ENCODE assay signal across 16 cellular contexts in genomic region chr11:73327812-73328364, GRCh38. TPM values are rescaled to one million over a fixed set of nuclear protein-coding genes. Genes with fewer than 3 reads are reported as not detected.
A peak's percentile ranks its signal among the peaks of the same experiment; 100 is the strongest.
DNase-seq lines count a peak whose midpoint lies in the region; ATAC-seq and TF ChIP-seq lines count a peak whose summit lies in the region.
"Had no signal": no experiment of that assay in that cellular context is flagged by ENCODE, and none has a peak within 500 bp of the region (broad histone marks: within the 10 kb centered on the region; RNA-seq: fewer than 3 reads in every experiment).

No MANE protein-coding gene starts in this region.

- H3K27ac Mint-ChIP-seq in Caco-2 (ENCODE audit: unreplicated experiment) (peak overlapping the region; percentile 48), WTC11 (no peak overlapping the region)
- peak overlapping the region; percentile 95 for H3K27ac Mint-ChIP-seq in stimulated activated memory B cell treated with anti-CD40 and anti-IgM and Interleukin-4, amounts not matched to agents 10 μg/mL and 1 μg/mL and 100 μg/mL, for 72 hours
- H3K27ac Mint-ChIP-seq in activated T-helper 1 cell treated with anti-CD3 and anti-CD28 coated beads, Interleukin-12 subunit alpha, Interleukin-12 subunit beta, Interleukin-2, Interleukin-4 antibody, amounts not matched to agents 30 ng/mL and 10 ng/mL and 1 ng/mL, durations not matched to agents 14 hours and 24 hours and 36 hours: no peak overlapping the region
- H3K27ac Mint-ChIP-seq: activated T-helper 2 cell treated with anti-CD3 and anti-CD28 coated beads, Interferon-gamma antibody, Interleukin-2, Interleukin-4, amounts not matched to agents 10 μg/mL and 5 μg/mL and 100 μg/mL, durations not matched to agents 14 hours and 24 hours and 36 hours had no signal

- H3K9me3 Mint-ChIP-seq in Caco-2 (ENCODE audit: unreplicated experiment) (no peaks in the 10 kb centered on the region), WTC11 (no peaks in the 10 kb centered on the region)
- no peaks in the 10 kb centered on the region for H3K9me3 Mint-ChIP-seq in stimulated activated memory B cell treated with anti-CD40 and anti-IgM and Interleukin-4, amounts not matched to agents 10 μg/mL and 1 μg/mL and 100 μg/mL, for 72 hours
- H3K9me3 Mint-ChIP-seq in activated T-helper 1 cell treated with anti-CD3 and anti-CD28 coated beads, Interleukin-12 subunit alpha, Interleukin-12 subunit beta, Interleukin-2, Interleukin-4 antibody, amounts not matched to agents 30 ng/mL and 10 ng/mL and 1 ng/mL, durations not matched to agents 14 hours and 24 hours and 36 hours: no peaks in the 10 kb centered on the region
- H3K9me3 Mint-ChIP-seq: activated T-helper 2 cell treated with anti-CD3 and anti-CD28 coated beads, Interferon-gamma antibody, Interleukin-2, Interleukin-4, amounts not matched to agents 10 μg/mL and 5 μg/mL and 100 μg/mL, durations not matched to agents 14 hours and 24 hours and 36 hours had no signal

- H3K4me3 ChIP-seq in Caco-2 (ENCODE audit: low read depth, low read length) (no peak overlapping the region), muscle layer of colon (ENCODE audit: low read depth in 1 of 2, low read length in 2 of 2) (no peak overlapping the region), foreskin fibroblast (ENCODE audit: low read depth in 1 of 2, low read length in 2 of 2) (no peak overlapping the region), tibial nerve (no peak overlapping the region)
- H3K4me3 ChIP-seq: adrenal gland had no signal

- POLR2A ChIA-PET in Caco-2 (lab: Charles Lee) (interaction anchor here (0.8 to 1.3 kb wide), 3 partner anchors 13 to 21 kb away, joined by 4 to 8 read pairs (median 5); no protein-coding TSS in a partner anchor), WTC11 (lab: Charles Lee) (interaction anchor here (0.7 kb wide), 1 partner anchor 18 kb away, joined by 3 read pairs; no protein-coding TSS in a partner anchor)

- DNase-seq in Caco-2: no peak
- peak; percentile 9 for DNase-seq in WTC11 (ENCODE audit: low spot score)
- no peak for DNase-seq in foreskin fibroblast
- no peak for DNase-seq in NCI-H187 (lab: John Stamatoyannopoulos, UW)
- no peak for DNase-seq in tibial nerve (ENCODE audit: low spot score in 2 of 2)
- no peak for DNase-seq in activated T-helper 1 cell treated with anti-CD3 and anti-CD28 coated beads, Interleukin-12 subunit alpha, Interleukin-12 subunit beta, Interleukin-2, Interleukin-4 antibody, amounts not matched to agents 30 ng/mL and 10 ng/mL and 1 ng/mL, durations not matched to agents 14 hours and 24 hours and 36 hours (ENCODE audit: low spot score)
- DNase-seq: activated CD8-positive, alpha-beta memory T cell treated with anti-CD3 and anti-CD28 coated beads for 24 hours; adrenal gland; COR-L47; NCI-H1436; NCI-H226; T-helper 2 cell had no signal

- H3K4me1 ChIP-seq in Caco-2 (peaks cover 42% of the 10 kb centered on the region), muscle layer of colon (ENCODE audit: insufficient read depth, low read length) (peaks cover 91% of the 10 kb centered on the region), tibial nerve (peaks cover 10 to 98% (median 74%) of the 10 kb centered on the region in 4 donors)

- no peak overlapping the region for H3K9ac ChIP-seq in muscle layer of colon (ENCODE audit: low read length)

- intact Hi-C loops in Caco-2 (cut with micrococcal nuclease; ENCODE audit: unreplicated experiment): no loop called here
- intact Hi-C loops in activated T-helper 1 cell treated with anti-CD3 and anti-CD28 coated beads, Interleukin-12 subunit alpha, Interleukin-12 subunit beta, Interleukin-2, Interleukin-4 antibody, amounts not matched to agents 30 ng/mL and 10 ng/mL and 1 ng/mL, durations not matched to agents 14 hours and 24 hours and 36 hours (cut with micrococcal nuclease): no loop called here

- H3K4me1 Mint-ChIP-seq in Caco-2 (ENCODE audit: low read depth, unreplicated experiment): peaks cover 60% of the 10 kb centered on the region
- H3K4me1 Mint-ChIP-seq in WTC11: peaks cover 45% of the 10 kb centered on the region
- peaks cover 67% of the 10 kb centered on the region for H3K4me1 Mint-ChIP-seq in stimulated activated memory B cell treated with anti-CD40 and anti-IgM and Interleukin-4, amounts not matched to agents 10 μg/mL and 1 μg/mL and 100 μg/mL, for 72 hours
- H3K4me1 Mint-ChIP-seq in activated T-helper 1 cell treated with anti-CD3 and anti-CD28 coated beads, Interleukin-12 subunit alpha, Interleukin-12 subunit beta, Interleukin-2, Interleukin-4 antibody, amounts not matched to agents 30 ng/mL and 10 ng/mL and 1 ng/mL, durations not matched to agents 14 hours and 24 hours and 36 hours (ENCODE audit: low read depth): no peaks in the 10 kb centered on the region

- no peak for TF ChIP-seq EP300 in tibial nerve (IDR thresholded peaks at IDR 0.05)

- no peak overlapping the region for H3K4me3 Mint-ChIP-seq in Caco-2 (ENCODE audit: unreplicated experiment)
- H3K4me3 Mint-ChIP-seq in WTC11: no peak overlapping the region
- peak overlapping the region; percentile 5 for H3K4me3 Mint-ChIP-seq in stimulated activated memory B cell treated with anti-CD40 and anti-IgM and Interleukin-4, amounts not matched to agents 10 μg/mL and 1 μg/mL and 100 μg/mL, for 72 hours
- no peak overlapping the region for H3K4me3 Mint-ChIP-seq in activated T-helper 1 cell treated with anti-CD3 and anti-CD28 coated beads, Interleukin-12 subunit alpha, Interleukin-12 subunit beta, Interleukin-2, Interleukin-4 antibody, amounts not matched to agents 30 ng/mL and 10 ng/mL and 1 ng/mL, durations not matched to agents 14 hours and 24 hours and 36 hours

- 50 to 59% methylated on average over 4 of the region's 4 CpGs for WGBS in tibial nerve, 2 donors

- peaks cover 5% of the 10 kb centered on the region; the same call in 1 of the 2 replicates for H3K36me3 ChIP-seq in Caco-2 (ENCODE audit: control insufficient read depth, insufficient read depth, low read length)
- no peaks in the 10 kb centered on the region for H3K36me3 ChIP-seq in muscle layer of colon (ENCODE audit: insufficient read depth, low read length)
- no peaks in the 10 kb centered on the region for H3K36me3 ChIP-seq in tibial nerve
- H3K36me3 ChIP-seq: adrenal gland had no signal

- no peaks in the 10 kb centered on the region for H3K9me3 ChIP-seq in Caco-2
- no peaks in the 10 kb centered on the region for H3K9me3 ChIP-seq in muscle layer of colon (ENCODE audit: low read length)
- H3K9me3 ChIP-seq in tibial nerve: no peaks in the 10 kb centered on the region
- H3K9me3 ChIP-seq: adrenal gland had no signal

- TF ChIP-seq CTCF in Caco-2 (IDR thresholded peaks at IDR 0.05; ENCODE audit: insufficient read depth in 1 of 2, low read depth in 1 of 2, low read length in 1 of 2, severe bottlenecking in 1 of 2, unreplicated experiment in 1 of 2) (no peak), WTC11 (IDR thresholded peaks at IDR 0.05) (no peak), foreskin fibroblast (IDR thresholded peaks at IDR 0.05; ENCODE audit: low read depth, low read length) (no peak), tibial nerve (IDR thresholded peaks at IDR 0.05) (no peak)

- H3K27ac ChIP-seq in muscle layer of colon (ENCODE audit: low read depth, low read length) (peak overlapping the region; percentile 43), tibial nerve (peak overlapping the region in 2 of 4 donors; percentile 99)

- H3K27me3 Mint-ChIP-seq in Caco-2 (ENCODE audit: insufficient read depth, unreplicated experiment) (no peaks in the 10 kb centered on the region), WTC11 (ENCODE audit: low read depth) (peaks cover 48% of the 10 kb centered on the region)
- no peaks in the 10 kb centered on the region for H3K27me3 Mint-ChIP-seq in stimulated activated memory B cell treated with anti-CD40 and anti-IgM and Interleukin-4, amounts not matched to agents 10 μg/mL and 1 μg/mL and 100 μg/mL, for 72 hours
- peaks cover 5% of the 10 kb centered on the region for H3K27me3 Mint-ChIP-seq in activated T-helper 1 cell treated with anti-CD3 and anti-CD28 coated beads, Interleukin-12 subunit alpha, Interleukin-12 subunit beta, Interleukin-2, Interleukin-4 antibody, amounts not matched to agents 30 ng/mL and 10 ng/mL and 1 ng/mL, durations not matched to agents 14 hours and 24 hours and 36 hours (ENCODE audit: insufficient read depth)

- H3K36me3 Mint-ChIP-seq in Caco-2 (ENCODE audit: insufficient read depth, unreplicated experiment) (peaks cover 55% of the 10 kb centered on the region), WTC11 (no peaks in the 10 kb centered on the region)
- H3K36me3 Mint-ChIP-seq in stimulated activated memory B cell treated with anti-CD40 and anti-IgM and Interleukin-4, amounts not matched to agents 10 μg/mL and 1 μg/mL and 100 μg/mL, for 72 hours: peaks cover 33% of the 10 kb centered on the region
- H3K36me3 Mint-ChIP-seq in activated T-helper 1 cell treated with anti-CD3 and anti-CD28 coated beads, Interleukin-12 subunit alpha, Interleukin-12 subunit beta, Interleukin-2, Interleukin-4 antibody, amounts not matched to agents 30 ng/mL and 10 ng/mL and 1 ng/mL, durations not matched to agents 14 hours and 24 hours and 36 hours (ENCODE audit: low read depth): no peaks in the 10 kb centered on the region

- ATAC-seq in WTC11: no peak
- no peak for ATAC-seq in stimulated activated memory B cell treated with anti-CD40 and anti-IgM and Interleukin-4, amounts not matched to agents 10 μg/mL and 1 μg/mL and 100 μg/mL, for 72 hours

- CTCF ChIA-PET in Caco-2 (lab: Charles Lee) (interaction anchor here (0.5 to 3.5 kb wide), 7 partner anchors 7 to 159 kb away, joined by 4 to 19 read pairs (median 8); no protein-coding TSS in a partner anchor), WTC11 (lab: Charles Lee) (interaction anchor here (0.9 to 4.0 kb wide), 8 partner anchors 7 to 66 kb away, joined by 3 to 27 read pairs (median 6); no protein-coding TSS in a partner anchor)

- no TSS peak for BruUV-seq in Caco-2 (replicated peaks; lab: Mats Ljungman, UMichigan)

- TF ChIP-seq POLR2A in tibial nerve (IDR thresholded peaks at IDR 0.05): no peak

- H3K27me3 ChIP-seq in Caco-2 (replicated peaks; ENCODE audit: control insufficient read depth, insufficient read depth, low read length) (no peaks in the 10 kb centered on the region), muscle layer of colon (ENCODE audit: control insufficient read depth in 1 of 2, insufficient read depth in 2 of 2, low read length in 2 of 2) (no peaks in the 10 kb centered on the region), tibial nerve (no peaks in the 10 kb centered on the region)
- H3K27me3 ChIP-seq: adrenal gland had no signal

RNA-seq across cellular contexts. Expression of gene ARHGEF17, which starts 19.8 kb away (rescaled TPM):
- total RNA-seq in Caco-2 (2022): 77.9 and 78.1 TPM in 2 replicates
- 16.5 to 18.2 TPM (median 16.9 TPM) in 3 replicates for total RNA-seq in WTC11 (2021)
- 100 to 1,000 TPM; 102 to 135 (median 112) TPM for total RNA-seq in tibial nerve
- 0.05 TPM in 1 of 2 replicates, not detected in the other for total RNA-seq in activated T-helper 1 cell treated with anti-CD3 and anti-CD28 coated beads, Interleukin-12 subunit alpha, Interleukin-12 subunit beta, Interleukin-2, Interleukin-4 antibody, amounts not matched to agents 30 ng/mL and 10 ng/mL and 1 ng/mL, durations not matched to agents 14 hours and 24 hours and 36 hours

RNA-seq across cellular contexts. Expression of gene RELT, which starts 48.3 kb away (rescaled TPM):
- total RNA-seq in Caco-2 (2022): 11.7 and 12.7 TPM in 2 replicates
- total RNA-seq in WTC11 (2021): 5.7 to 6.7 TPM (median 5.9 TPM) in 3 replicates
- 1 to 10 TPM; 2.4 to 6.0 (median 2.5) TPM for total RNA-seq in tibial nerve
- 34.6 and 37.6 TPM in 2 replicates for total RNA-seq in activated T-helper 1 cell treated with anti-CD3 and anti-CD28 coated beads, Interleukin-12 subunit alpha, Interleukin-12 subunit beta, Interleukin-2, Interleukin-4 antibody, amounts not matched to agents 30 ng/mL and 10 ng/mL and 1 ng/mL, durations not matched to agents 14 hours and 24 hours and 36 hours

RNA-seq across cellular contexts. Expression of gene P2RY6, which starts 55.8 kb away (rescaled TPM):
- 48.4 and 55.7 TPM in 2 replicates for total RNA-seq in Caco-2 (2022)
- 0.11 to 0.16 TPM in 2 of 3 replicates, not detected in the other for total RNA-seq in WTC11 (2021)
- 1 to 10 TPM in 1 of 4 donors, under 1 TPM in 2, not detected in 1; 0.63 to 3.3 (median 0.90) TPM for total RNA-seq in tibial nerve
- total RNA-seq in activated T-helper 1 cell treated with anti-CD3 and anti-CD28 coated beads, Interleukin-12 subunit alpha, Interleukin-12 subunit beta, Interleukin-2, Interleukin-4 antibody, amounts not matched to agents 30 ng/mL and 10 ng/mL and 1 ng/mL, durations not matched to agents 14 hours and 24 hours and 36 hours: not detected in 2 replicates
- total RNA-seq: activated T-helper 2 cell treated with anti-CD3 and anti-CD28 coated beads, Interferon-gamma antibody, Interleukin-2, Interleukin-4, amounts not matched to agents 10 μg/mL and 5 μg/mL and 100 μg/mL, durations not matched to agents 14 hours and 24 hours and 36 hours; HT1080 had no signal

Comparison
In these comparisons a context has a peak if more than half of its experiments do, and no peak if none do; other contexts are left out.
1. H3K27ac Mint-ChIP-seq: peak in Caco-2 (single experiment) and stimulated activated memory B cell treated with anti-CD40 and anti-IgM and Interleukin-4, amounts not matched to agents 10 μg/mL and 1 μg/mL and 100 μg/mL, for 72 hours (single experiment); none in WTC11 (single experiment) and activated T-helper 1 cell treated with anti-CD3 and anti-CD28 coated beads, Interleukin-12 subunit alpha, Interleukin-12 subunit beta, Interleukin-2, Interleukin-4 antibody, amounts not matched to agents 30 ng/mL and 10 ng/mL and 1 ng/mL, durations not matched to agents 14 hours and 24 hours and 36 hours (single experiment).
2. RNA of gene ARHGEF17, which starts 19.8 kb away (total RNA-seq): 102 to 135 TPM in tibial nerve, 77.9 to 78.1 TPM in Caco-2 and 16.5 to 18.2 TPM in WTC11; 0.05 TPM in activated T-helper 1 cell treated with anti-CD3 and anti-CD28 coated beads, Interleukin-12 subunit alpha, Interleukin-12 subunit beta, Interleukin-2, Interleukin-4 antibody, amounts not matched to agents 30 ng/mL and 10 ng/mL and 1 ng/mL, durations not matched to agents 14 hours and 24 hours and 36 hours; every median in the first group is over 10 times any median in the second.
3. RNA of gene P2RY6, which starts 55.8 kb away (total RNA-seq): 48.4 to 55.7 TPM in Caco-2; 0.63 to 3.3 TPM in tibial nerve, 0.11 to 0.16 TPM in WTC11 and not detected in activated T-helper 1 cell treated with anti-CD3 and anti-CD28 coated beads, Interleukin-12 subunit alpha, Interleukin-12 subunit beta, Interleukin-2, Interleukin-4 antibody, amounts not matched to agents 30 ng/mL and 10 ng/mL and 1 ng/mL, durations not matched to agents 14 hours and 24 hours and 36 hours; every median in the first group is over 10 times any median in the second.